In genomic region chr17:28728364-28729200, GRCh38 we compare ENCODE assay signal across 8 cellular contexts. TPM values are rescaled to one million over a fixed set of nuclear protein-coding genes. Genes with fewer than 3 reads are reported as not detected.
DNase-seq lines count a peak whose midpoint lies in the region; ATAC-seq and TF ChIP-seq lines count a peak whose summit lies in the region.

TSS of gene NEK8 (plus strand) at chr17:28728788. CDS start at chr17:28728814, 26 bp downstream.

- H3K27ac ChIP-seq in right lobe of liver = peak within 1 kb of the TSS; percentile 86 to 90 (median 88)

- DNase-seq in C1 segment of cervical spinal cord (lab: John Stamatoyannopoulos, UW) (peak in 13 of 14 donors; percentile 44 to 99 (median 89)), NCI-H774 (lab: John Stamatoyannopoulos, UW) (peak; percentile 96), dermis microvascular lymphatic vessel endothelial cell (ENCODE audit: low read depth in 2 of 2) (peak; percentile 84 to 94), right lobe of liver (peak; percentile 96 to 97 (median 97))
- DNase-seq in activated CD4-positive, alpha-beta T cell treated with anti-CD3 and anti-CD28 coated beads, Interleukin-2, amount 50 U/mL, for 4 hours = peak; percentile 97 to 98
- DNase-seq in stimulated activated CD4-positive, alpha-beta T cell treated with anti-CD3 and anti-CD28 coated beads, Interleukin-2, amount 100 ng/mL, for 48 hours = peak; percentile 99 to 100

- 0% methylated on average over 59 of the region's 64 CpGs for WGBS in right lobe of liver (ENCODE audit: insufficient coverage, low coverage, low lambda C conversion rate, missing lambda C conversion rate)

- no peak for TF ChIP-seq CTCF in right lobe of liver (IDR thresholded peaks at IDR 0.05)

- intact Hi-C loops in right lobe of liver (cut with DNase I) = no loop called here

- H3K27me3 ChIP-seq in right lobe of liver = no peaks in the 10 kb centered on the region

- no peaks in the 10 kb centered on the region for H3K9me3 ChIP-seq in right lobe of liver

- H3K4me3 ChIP-seq in right lobe of liver = peak within 1 kb of the TSS; percentile 70 to 78 (median 74)

- peak; percentile 60 for TF ChIP-seq POLR2A in right lobe of liver (IDR thresholded peaks at IDR 0.05)

- peaks cover 0 to 10% (median 7%) of the 10 kb centered on the region in 4 donors for H3K36me3 ChIP-seq in right lobe of liver

- H3K4me1 ChIP-seq in right lobe of liver = peaks cover 0 to 9% (median 4%) of the 10 kb centered on the region in 4 donors

- ATAC-seq in GM19351 (IDR thresholded peaks at IDR 0.05; ENCODE audit: unreplicated experiment) = peak; percentile 34
- ATAC-seq in HG03469 (IDR thresholded peaks at IDR 0.05; ENCODE audit: unreplicated experiment) = peak; percentile 28
- ATAC-seq in right lobe of liver = peak; percentile 71 to 81 (median 76)

RNA-seq across cellular contexts. Expression of gene NEK8, which starts in this region (rescaled TPM):
- 1.7 and 2.1 TPM in 2 replicates for total RNA-seq in dermis microvascular lymphatic vessel endothelial cell
- 1 to 10 TPM; 1.6 to 5.4 (median 3.2) TPM for total RNA-seq in right lobe of liver

Comparison
In these comparisons a context has a peak if more than half of its experiments do, and no peak if none do; other contexts are left out.
1. Peak in every context shown above with its lines: DNase-seq, ATAC-seq, H3K4me3 ChIP-seq and H3K27ac ChIP-seq.